1 cellular context compared by ENCODE assay signal in genomic region chr10:132539431-132539839, GRCh38.
TF ChIP-seq lines count a peak whose summit lies in the region.

No MANE protein-coding gene starts in this region.

TF ChIP-seq in neural cell, 6 proteins besides CTCF, POLR2A, EP300 and RAD21 (continued from another document):
- TF ChIP-seq POLR2AphosphoS5 (IDR thresholded peaks at IDR 0.05) (no peak), SMC3 (conservative IDR thresholded peaks at IDR 0.05; ENCODE audit: poor library complexity) (no peak), TAF1 (IDR thresholded peaks at IDR 0.05; ENCODE audit: low read depth) (no peak)
